13 cellular contexts compared by ENCODE assay signal in genomic region chr2:177622516-177622915, GRCh38.
DNase-seq lines count a peak whose midpoint lies in the region; ATAC-seq and TF ChIP-seq lines count a peak whose summit lies in the region.
"Had no signal": no experiment of that assay in that cellular context is flagged by ENCODE, and none has a peak within 500 bp of the region (broad histone marks: within the 10 kb centered on the region; RNA-seq: fewer than 3 reads in every experiment).

No MANE protein-coding gene starts in this region.

- H3K9me3 Mint-ChIP-seq in activated CD8-positive, alpha-beta T cell treated with anti-CD3 and anti-CD28 coated beads, Interleukin-2, amount 10 ng/mL, durations not matched to agents 7 days and 5 days (ENCODE audit: insufficient read depth) = no peaks in the 10 kb centered on the region
- H3K9me3 Mint-ChIP-seq: activated T-helper 1 cell treated with anti-CD3 and anti-CD28 coated beads, Interleukin-12 subunit alpha, Interleukin-12 subunit beta, Interleukin-2, Interleukin-4 antibody, amounts not matched to agents 30 ng/mL and 10 ng/mL and 1 ng/mL, durations not matched to agents 14 hours and 24 hours and 36 hours; naive B cell had no signal

- peak; percentile 62 for DNase-seq in ACHN
- DNase-seq in SW480 (ENCODE audit: low spot score) = peak; percentile 49
- peak; percentile 80 for DNase-seq in left kidney (ENCODE audit: low read depth, low spot score)
- DNase-seq in activated CD8-positive, alpha-beta T cell treated with anti-CD3 and anti-CD28 coated beads, Interleukin-2, amount 10 ng/mL, durations not matched to agents 7 days and 5 days = no peak
- DNase-seq: naive B cell; stimulated activated CD4-positive, alpha-beta T cell treated with anti-CD3 and anti-CD28 coated beads, Interleukin-1b, Interleukin-23, amount 100 ng/mL, for 48 hours had no signal

- H3K4me1 Mint-ChIP-seq in activated CD8-positive, alpha-beta T cell treated with anti-CD3 and anti-CD28 coated beads, Interleukin-2, amount 10 ng/mL, durations not matched to agents 7 days and 5 days (ENCODE audit: low read depth) = peaks cover 6% of the 10 kb centered on the region

- no peak overlapping the region for H3K27ac Mint-ChIP-seq in activated CD8-positive, alpha-beta T cell treated with anti-CD3 and anti-CD28 coated beads, Interleukin-2, amount 10 ng/mL, durations not matched to agents 7 days and 5 days
- H3K27ac Mint-ChIP-seq: activated T-helper 1 cell treated with anti-CD3 and anti-CD28 coated beads, Interleukin-12 subunit alpha, Interleukin-12 subunit beta, Interleukin-2, Interleukin-4 antibody, amounts not matched to agents 30 ng/mL and 10 ng/mL and 1 ng/mL, durations not matched to agents 14 hours and 24 hours and 36 hours; naive B cell had no signal

- ATAC-seq in HG03108 (IDR thresholded peaks at IDR 0.05; ENCODE audit: unreplicated experiment) = no peak
- no peak for ATAC-seq in HG03196 (IDR thresholded peaks at IDR 0.05; ENCODE audit: unreplicated experiment)
- no peak for ATAC-seq in activated CD8-positive, alpha-beta T cell treated with anti-CD3 and anti-CD28 coated beads, Interleukin-2, amount 10 ng/mL, durations not matched to agents 7 days and 5 days
- ATAC-seq in GM21737 (IDR thresholded peaks at IDR 0.05; ENCODE audit: unreplicated experiment) = no peak
- ATAC-seq: gastroesophageal sphincter had no signal

- H3K36me3 Mint-ChIP-seq in activated CD8-positive, alpha-beta T cell treated with anti-CD3 and anti-CD28 coated beads, Interleukin-2, amount 10 ng/mL, durations not matched to agents 7 days and 5 days (ENCODE audit: low read depth) = peaks cover 6% of the 10 kb centered on the region
- H3K36me3 Mint-ChIP-seq: CD14-positive monocyte, naive B cell had no signal

- H3K27me3 Mint-ChIP-seq in activated CD8-positive, alpha-beta T cell treated with anti-CD3 and anti-CD28 coated beads, Interleukin-2, amount 10 ng/mL, durations not matched to agents 7 days and 5 days (ENCODE audit: low read depth) = peaks cover 16% of the 10 kb centered on the region

- CTCF ChIA-PET in activated CD8-positive, alpha-beta T cell treated with anti-CD3 and anti-CD28 coated beads, Interleukin-2, amount 10 ng/mL, durations not matched to agents 7 days and 5 days (lab: Charles Lee) = interaction anchor here (0.6 to 1.6 kb wide), 4 partner anchors 9 to 152 kb away, joined by 3 read pairs; no protein-coding TSS in a partner anchor

- POLR2A ChIA-PET in activated CD8-positive, alpha-beta T cell treated with anti-CD3 and anti-CD28 coated beads, Interleukin-2, amount 10 ng/mL, durations not matched to agents 7 days and 5 days (lab: Charles Lee) = no interaction called here

- peak; percentile 35; the same call in 1 of the 2 replicates for TF ChIP-seq CTCF in GM12874 (IDR thresholded peaks at IDR 0.05; ENCODE audit: insufficient read depth, low read depth, low read length)

- in situ Hi-C loops in ACHN (cut with HindIII; ENCODE audit: low pct_ligation_motif_present, low pct_unique_long_range_greater_than_20kb, low sequenced_read_pairs) = no loop called here

- H3K4me3 Mint-ChIP-seq in activated CD8-positive, alpha-beta T cell treated with anti-CD3 and anti-CD28 coated beads, Interleukin-2, amount 10 ng/mL, durations not matched to agents 7 days and 5 days = no peak overlapping the region
- H3K4me3 Mint-ChIP-seq: activated T-helper 1 cell treated with anti-CD3 and anti-CD28 coated beads, Interleukin-12 subunit alpha, Interleukin-12 subunit beta, Interleukin-2, Interleukin-4 antibody, amounts not matched to agents 30 ng/mL and 10 ng/mL and 1 ng/mL, durations not matched to agents 14 hours and 24 hours and 36 hours; CD14-positive monocyte had no signal
